In the genomic region with DNA sequence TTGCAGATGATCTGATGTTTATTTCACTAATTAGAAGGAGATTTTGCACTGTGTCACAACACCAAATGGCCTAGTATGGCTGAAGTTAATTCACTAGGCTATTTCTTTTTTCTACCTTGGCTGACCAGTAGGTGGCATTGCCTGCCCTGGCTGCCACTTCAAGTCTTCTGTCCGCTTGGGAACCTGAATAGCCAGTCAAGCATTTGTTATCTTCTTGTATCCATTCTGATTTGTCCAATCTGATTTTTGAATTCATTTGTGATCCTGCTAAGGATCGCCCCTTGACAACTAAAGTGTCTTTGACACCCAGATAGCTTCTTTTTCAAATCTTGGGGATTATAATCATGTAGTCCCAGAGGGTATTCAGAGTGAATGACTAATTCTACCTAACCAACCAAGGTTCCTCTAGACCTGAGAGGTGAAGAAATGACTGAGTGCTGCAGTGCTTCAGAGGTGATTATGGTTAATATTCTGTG, we compare ENCODE assay signal across 8 cellular contexts.
DNase-seq lines count a peak whose midpoint lies in the region; ATAC-seq and TF ChIP-seq lines count a peak whose summit lies in the region.

No MANE protein-coding gene starts in this region.

- H3K9me3 ChIP-seq in NT2/D1 (ENCODE audit: insufficient read depth, low read length) (no peaks in the 10 kb centered on the region), right cardiac atrium (ENCODE audit: control insufficient read depth, low read length) (no peaks in the 10 kb centered on the region)

- H3K27me3 ChIP-seq in HL-60 (ENCODE audit: insufficient read depth, poor library complexity, severe bottlenecking) (no peaks in the 10 kb centered on the region), NT2/D1 (ENCODE audit: insufficient read depth, insufficient read length) (peaks cover 4% of the 10 kb centered on the region), right cardiac atrium (ENCODE audit: control insufficient read depth, insufficient read depth) (no peaks in the 10 kb centered on the region)

- no peak overlapping the region for H3K27ac ChIP-seq in HL-60 (replicated peaks)
- H3K27ac ChIP-seq in right cardiac atrium (ENCODE audit: low read length), result no peak overlapping the region

- ATAC-seq in GM21528 (IDR thresholded peaks at IDR 0.05; ENCODE audit: low FRiP score, unreplicated experiment) (peak; percentile 82), right cardiac atrium (peak; percentile 58 to 59), sciatic nerve (peak; percentile 92)

- H3K4me3 ChIP-seq in HL-60 (replicated peaks; ENCODE audit: insufficient read depth, low read length) (no peak overlapping the region), NT2/D1 (ENCODE audit: insufficient read length, low read depth) (no peak overlapping the region), right cardiac atrium (ENCODE audit: low read length) (no peak overlapping the region)

- H3K4me1 ChIP-seq in NT2/D1 (ENCODE audit: insufficient read depth, insufficient read length) (no peaks in the 10 kb centered on the region), right cardiac atrium (ENCODE audit: control insufficient read depth, insufficient read depth, low read length) (no peaks in the 10 kb centered on the region)

- H3K36me3 ChIP-seq in NT2/D1 (ENCODE audit: insufficient read depth, insufficient read length, low read length), result no peaks in the 10 kb centered on the region

- no peak overlapping the region for H3K9ac ChIP-seq in NT2/D1 (ENCODE audit: insufficient read length, low read depth)

- peak; percentile 74 for TF ChIP-seq CTCF in HL-60 (IDR thresholded peaks at IDR 0.05; ENCODE audit: insufficient read depth, low read length)

- WGBS in right cardiac atrium, result 12% methylated on average over 2 of the region's 2 CpGs

- intact Hi-C loops in right cardiac atrium (cut with DNase I), result loop anchor here (5.0 to 10.0 kb wide), 4 partner anchors 460 to 532 kb away; no protein-coding TSS in a partner anchor
- intact Hi-C loops in sciatic nerve (cut with DNase I), result loop anchor here (10.0 kb wide), 1 partner anchor 460 kb away; no protein-coding TSS in a partner anchor

- peak; percentile 41 for DNase-seq in NK-92 treated with Interleukin-12 subunit alpha and Interleukin-12 subunit beta, amount 100 ng/mL, for 24 hours (lab: John Stamatoyannopoulos, UW)
- DNase-seq in NK-92 (lab: John Stamatoyannopoulos, UW; ENCODE audit: unreplicated experiment) (no peak), HL-60 (ENCODE audit: low read depth in 1 of 2, low spot score in 1 of 2) (peak; percentile 8 to 41), NT2/D1 (ENCODE audit: low read depth, low spot score) (peak; percentile 72), amniotic stem cell (lab: John Stamatoyannopoulos, UW) (peak; percentile 80), right cardiac atrium (peak in 2 of 3 donors; percentile 34 to 55), sciatic nerve (ENCODE audit: low spot score) (peak; percentile 64)
